In the genomic region with DNA sequence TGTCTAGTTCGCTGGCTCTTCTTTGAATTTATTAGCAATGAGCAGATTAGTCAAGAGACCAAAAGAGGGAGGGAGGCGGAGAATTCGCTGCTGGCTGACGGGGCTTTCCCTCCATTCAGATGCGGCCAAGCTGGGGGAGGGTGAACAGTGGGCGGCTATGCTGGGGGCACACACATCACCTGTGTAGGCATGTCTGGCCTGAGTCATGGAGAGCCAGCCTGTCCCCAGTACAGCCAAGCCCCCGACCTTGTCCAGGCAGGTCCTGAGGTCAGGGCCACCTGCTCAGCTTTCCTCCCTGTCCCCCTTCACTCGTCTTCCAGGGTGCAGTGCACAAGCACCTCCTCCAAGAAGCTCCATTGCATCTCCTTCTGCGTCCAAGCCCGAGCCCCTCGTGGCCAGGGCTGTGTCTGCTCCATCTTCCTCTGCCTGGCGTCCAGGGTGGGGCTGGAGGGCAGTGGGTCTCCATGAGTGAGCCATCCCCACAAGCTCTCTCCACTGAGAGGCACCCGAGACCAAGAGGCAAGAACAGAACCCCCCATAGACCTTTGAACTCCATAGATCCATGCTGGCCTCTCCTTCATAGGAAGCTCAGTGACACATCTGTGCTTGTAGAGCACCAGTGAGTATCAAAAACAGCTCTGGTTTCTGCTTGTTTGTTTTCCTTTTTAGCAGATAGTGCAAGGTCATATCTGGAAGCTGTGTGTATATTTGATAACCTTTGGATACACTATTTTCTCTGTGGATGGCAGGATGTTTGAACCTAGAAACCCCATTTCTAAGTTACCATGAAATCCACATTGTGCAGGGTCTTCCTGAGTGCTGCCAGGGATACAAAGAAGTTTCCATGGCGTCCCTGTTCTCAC, we compare ENCODE assay signal across 9 cellular contexts. TPM values are rescaled to one million over a fixed set of nuclear protein-coding genes. Genes with fewer than 3 reads are reported as not detected.
DNase-seq lines count a peak whose midpoint lies in the region; ATAC-seq and TF ChIP-seq lines count a peak whose summit lies in the region.
"Had no signal": no experiment of that assay in that cellular context is flagged by ENCODE, and none has a peak within 500 bp of the region (broad histone marks: within the 10 kb centered on the region; RNA-seq: fewer than 3 reads in every experiment).

No MANE protein-coding gene starts in this region.

- no peaks in the 10 kb centered on the region for H3K27me3 ChIP-seq in SJCRH30
- H3K27me3 ChIP-seq in left ventricle myocardium inferior (ENCODE audit: low read depth) = no peaks in the 10 kb centered on the region
- H3K27me3 ChIP-seq in rectal smooth muscle tissue (ENCODE audit: control insufficient read depth, insufficient read depth, low read length) = no peaks in the 10 kb centered on the region

- H3K9ac ChIP-seq in rectal smooth muscle tissue (ENCODE audit: low read length) = no peak overlapping the region

- intact Hi-C loops in left ventricle myocardium inferior (cut with micrococcal nuclease) = no loop called here

- ATAC-seq in GM21381 (IDR thresholded peaks at IDR 0.05; ENCODE audit: unreplicated experiment) (no peak), HG02610 (IDR thresholded peaks at IDR 0.05; ENCODE audit: unreplicated experiment) (no peak)

- DNase-seq in GM13976 (ENCODE audit: low spot score) (peak; percentile 61), SJCRH30 (no peak), left ventricle myocardium inferior (no peak)
- no peak for DNase-seq in activated T-cell treated with anti-CD3 and anti-CD28 coated beads, Interleukin-2, amount 50 U/mL, for 48 hours
- no peak for DNase-seq in activated naive CD4-positive, alpha-beta T cell (lab: John Stamatoyannopoulos, UW)
- DNase-seq: activated B cell treated with CpG ODN at 0.5 μM for 24 hours had no signal

- in situ Hi-C loops in GM13976 (cut with MboI; ENCODE audit: low sequenced_read_pairs, unreplicated experiment) = no loop called here

- H3K4me3 ChIP-seq in SJCRH30 = no peak overlapping the region
- peak overlapping the region; percentile 90 for H3K4me3 ChIP-seq in left ventricle myocardium inferior
- H3K4me3 ChIP-seq in rectal smooth muscle tissue (ENCODE audit: low read length) = no peak overlapping the region

- H3K9me3 ChIP-seq in SJCRH30 (replicated peaks) (no peaks in the 10 kb centered on the region), left ventricle myocardium inferior (replicated peaks) (no peaks in the 10 kb centered on the region)

- H3K4me1 ChIP-seq in SJCRH30 = peaks cover 46% of the 10 kb centered on the region
- peaks cover 100% of the 10 kb centered on the region for H3K4me1 ChIP-seq in left ventricle myocardium inferior
- H3K4me1 ChIP-seq in rectal smooth muscle tissue (ENCODE audit: control insufficient read depth, insufficient read depth, low read length) = peaks cover 36% of the 10 kb centered on the region

- H3K27ac ChIP-seq in SJCRH30 (peak overlapping the region; percentile 82), left ventricle myocardium inferior (replicated peaks) (peak overlapping the region; percentile 96), rectal smooth muscle tissue (ENCODE audit: low read depth, low read length) (peak overlapping the region; percentile 82)

- H3K36me3 ChIP-seq in SJCRH30 (no peaks in the 10 kb centered on the region; the same call in 1 of the 2 replicates), left ventricle myocardium inferior (peaks cover 54% of the 10 kb centered on the region), rectal smooth muscle tissue (ENCODE audit: control insufficient read depth, insufficient read depth, low read length) (peaks cover 9% of the 10 kb centered on the region)

- TF ChIP-seq CTCF in GM13976 (IDR thresholded peaks at IDR 0.05; ENCODE audit: borderline replicate concordance, control extremely low read depth, extremely low read depth, insufficient read depth, missing control alignments) = no peak
- TF ChIP-seq CTCF in left ventricle myocardium inferior (IDR thresholded peaks at IDR 0.05; ENCODE audit: borderline replicate concordance) = no peak

RNA-seq across cellular contexts. Expression of a gene that starts 1.9 kb away (rescaled TPM):
- total RNA-seq in SJCRH30 (2014; rRNA removed; shearing (Covaris generic)) = 0.24 and 0.25 TPM in 2 replicates
- 27.5 TPM for total RNA-seq in left ventricle myocardium inferior

RNA-seq across cellular contexts. Expression of a gene that starts 20.2 kb away (rescaled TPM):
- total RNA-seq in SJCRH30 (2014; rRNA removed; shearing (Covaris generic)) = 37.9 and 39.0 TPM in 2 replicates
- total RNA-seq in left ventricle myocardium inferior = 14.2 TPM

RNA-seq across cellular contexts. Expression of a gene that starts 20.9 kb away (rescaled TPM):
- 18.9 and 22.0 TPM in 2 replicates for total RNA-seq in SJCRH30 (2014; rRNA removed; shearing (Covaris generic))
- 103 TPM for total RNA-seq in left ventricle myocardium inferior

Comparison
In these comparisons a context has a peak if more than half of its experiments do, and no peak if none do; other contexts are left out.
1. RNA of a gene that starts 1.9 kb away (total RNA-seq): 27.5 TPM in left ventricle myocardium inferior (single experiment); 0.24 to 0.25 TPM in SJCRH30; every median in the first group is over 10 times any median in the second.
2. Peak in every context shown above with its lines, with median percentiles within 50 percentile points of each other: H3K27ac ChIP-seq.